Comparison of ENCODE assay signal across 19 cellular contexts in genomic region chr20:37480915-37481314, GRCh38. TPM values are rescaled to one million over a fixed set of nuclear protein-coding genes. Genes with fewer than 3 reads are reported as not detected.
DNase-seq lines count a peak whose midpoint lies in the region; ATAC-seq and TF ChIP-seq lines count a peak whose summit lies in the region.
"Had no signal": no experiment of that assay in that cellular context is flagged by ENCODE, and none has a peak within 500 bp of the region (broad histone marks: within the 10 kb centered on the region; RNA-seq: fewer than 3 reads in every experiment).

No MANE protein-coding gene starts in this region.

- H3K27me3 ChIP-seq in osteoblast (ENCODE audit: insufficient read depth, low read length): peaks cover 24% of the 10 kb centered on the region
- H3K27me3 ChIP-seq in effector memory CD4-positive, alpha-beta T cell (replicated peaks; ENCODE audit: control insufficient read depth, insufficient read depth, low read length, poor library complexity, severe bottlenecking): peaks cover 6% of the 10 kb centered on the region

- no peak overlapping the region for H3K27ac ChIP-seq in osteoblast (ENCODE audit: low read depth, low read length)
- no peak overlapping the region for H3K27ac ChIP-seq in effector memory CD4-positive, alpha-beta T cell (ENCODE audit: insufficient read depth, low read length, poor library complexity, severe bottlenecking)
- H3K27ac ChIP-seq: HL-60 had no signal

- no peak overlapping the region for H3K4me3 Mint-ChIP-seq in WTC11
- H3K4me3 Mint-ChIP-seq in activated CD8-positive, alpha-beta T cell treated with anti-CD3 and anti-CD28 coated beads for 36 hours: no peak overlapping the region
- H3K4me3 Mint-ChIP-seq in stimulated activated memory B cell treated with anti-CD40 and anti-IgM and Interleukin-4, amounts not matched to agents 10 μg/mL and 1 μg/mL and 100 μg/mL, for 72 hours: no peak overlapping the region
- H3K4me3 Mint-ChIP-seq: CD4-positive, alpha-beta T cell; IgD-negative memory B cell had no signal

- no peaks in the 10 kb centered on the region for H3K79me2 ChIP-seq in osteoblast (ENCODE audit: insufficient read depth, low read length)

- H3K4me3 ChIP-seq in fibroblast of the aortic adventitia (ENCODE audit: low read depth, low read length) (no peak overlapping the region), osteoblast (ENCODE audit: insufficient read depth, low read length) (no peak overlapping the region)
- no peak overlapping the region for H3K4me3 ChIP-seq in effector memory CD4-positive, alpha-beta T cell (ENCODE audit: insufficient read depth, low read depth, low read length, poor library complexity, severe bottlenecking)
- H3K4me3 ChIP-seq: HAP-1 had no signal

- intact Hi-C loops in activated CD8-positive, alpha-beta T cell treated with anti-CD3 and anti-CD28 coated beads for 36 hours (cut with micrococcal nuclease): no loop called here

- ATAC-seq in WTC11 (peak; percentile 71), HG02973 (IDR thresholded peaks at IDR 0.05; ENCODE audit: unreplicated experiment) (no peak)
- no peak for ATAC-seq in activated CD8-positive, alpha-beta T cell treated with anti-CD3 and anti-CD28 coated beads for 36 hours
- ATAC-seq in stimulated activated memory B cell treated with anti-CD40 and anti-IgM and Interleukin-4, amounts not matched to agents 10 μg/mL and 1 μg/mL and 100 μg/mL, for 72 hours: no peak

- peaks cover 5% of the 10 kb centered on the region for H3K27me3 Mint-ChIP-seq in WTC11 (ENCODE audit: low read depth)
- H3K27me3 Mint-ChIP-seq in activated CD8-positive, alpha-beta T cell treated with anti-CD3 and anti-CD28 coated beads for 36 hours: peaks cover 11% of the 10 kb centered on the region
- peaks cover 47% of the 10 kb centered on the region for H3K27me3 Mint-ChIP-seq in stimulated activated memory B cell treated with anti-CD40 and anti-IgM and Interleukin-4, amounts not matched to agents 10 μg/mL and 1 μg/mL and 100 μg/mL, for 72 hours

- H3K9me3 ChIP-seq in osteoblast (ENCODE audit: low read depth, low read length): no peaks in the 10 kb centered on the region
- H3K9me3 ChIP-seq in effector memory CD4-positive, alpha-beta T cell (ENCODE audit: control insufficient read depth, low read length): no peaks in the 10 kb centered on the region
- H3K9me3 ChIP-seq: BE2C, HAP-1 had no signal

- TF ChIP-seq CTCF in WTC11 (IDR thresholded peaks at IDR 0.05) (no peak), fibroblast of the aortic adventitia (IDR thresholded peaks at IDR 0.05; ENCODE audit: insufficient read depth, low read length) (no peak), osteoblast (IDR thresholded peaks at IDR 0.05; ENCODE audit: extremely low read depth, low read depth, low read length) (no peak)
- TF ChIP-seq CTCF in activated CD8-positive, alpha-beta T cell treated with anti-CD3 and anti-CD28 coated beads for 36 hours (IDR thresholded peaks at IDR 0.05): no peak

- no peak overlapping the region for H3K4me2 ChIP-seq in osteoblast (ENCODE audit: insufficient read depth, low read length)

- DNase-seq in GM03348 (ENCODE audit: low spot score): peak; percentile 23
- DNase-seq in WTC11 (ENCODE audit: low spot score): no peak
- peak; percentile 34 for DNase-seq in fibroblast of the aortic adventitia (ENCODE audit: low read depth)
- DNase-seq in osteoblast (ENCODE audit: insufficient read length, low spot score, missing footprints): peak; percentile 42
- DNase-seq in activated CD8-positive, alpha-beta T cell treated with anti-CD3 and anti-CD28 coated beads for 36 hours: no peak
- DNase-seq in effector memory CD4-positive, alpha-beta T cell: no peak
- DNase-seq: BE2C; Calu3; CD4-positive, alpha-beta T cell; NCI-H1105 treated with DMSO at 0.1 percent for 48 hours; NCI-H1694 treated with DMSO at 0.1 percent for 48 hours; NCI-H69; SIG-M5 had no signal

- CTCF ChIA-PET in WTC11 (lab: Charles Lee): interaction anchor here (0.7 kb wide), 1 partner anchor 95 kb away, joined by 9 read pairs; no protein-coding TSS in a partner anchor
- CTCF ChIA-PET in activated CD8-positive, alpha-beta T cell treated with anti-CD3 and anti-CD28 coated beads for 36 hours (lab: Charles Lee): no interaction called here

- H2AFZ ChIP-seq in osteoblast (ENCODE audit: low read length): no peak overlapping the region

- H3K36me3 ChIP-seq in osteoblast (ENCODE audit: insufficient read depth, low read length): no peaks in the 10 kb centered on the region
- H3K36me3 ChIP-seq in effector memory CD4-positive, alpha-beta T cell (ENCODE audit: control insufficient read depth, insufficient read depth, low read length): no peaks in the 10 kb centered on the region
- H3K36me3 ChIP-seq: BE2C, HAP-1 had no signal

- no peaks in the 10 kb centered on the region for H4K20me1 ChIP-seq in osteoblast (ENCODE audit: insufficient read depth, low read length)

- H3K36me3 Mint-ChIP-seq in WTC11: peaks cover 14% of the 10 kb centered on the region
- no peaks in the 10 kb centered on the region for H3K36me3 Mint-ChIP-seq in activated CD8-positive, alpha-beta T cell treated with anti-CD3 and anti-CD28 coated beads for 36 hours (ENCODE audit: low read depth)
- peaks cover 25% of the 10 kb centered on the region for H3K36me3 Mint-ChIP-seq in stimulated activated memory B cell treated with anti-CD40 and anti-IgM and Interleukin-4, amounts not matched to agents 10 μg/mL and 1 μg/mL and 100 μg/mL, for 72 hours

- POLR2A ChIA-PET in WTC11 (lab: Charles Lee): no interaction called here
- POLR2A ChIA-PET in activated CD8-positive, alpha-beta T cell treated with anti-CD3 and anti-CD28 coated beads for 36 hours (lab: Charles Lee): no interaction called here

- peaks cover 29% of the 10 kb centered on the region for H3K9me3 Mint-ChIP-seq in WTC11
- H3K9me3 Mint-ChIP-seq in activated CD8-positive, alpha-beta T cell treated with anti-CD3 and anti-CD28 coated beads for 36 hours: peaks cover 1% of the 10 kb centered on the region
- no peaks in the 10 kb centered on the region for H3K9me3 Mint-ChIP-seq in stimulated activated memory B cell treated with anti-CD40 and anti-IgM and Interleukin-4, amounts not matched to agents 10 μg/mL and 1 μg/mL and 100 μg/mL, for 72 hours
- H3K9me3 Mint-ChIP-seq: CD4-positive, alpha-beta T cell had no signal

- peaks cover 12% of the 10 kb centered on the region for H3K4me1 Mint-ChIP-seq in WTC11
- no peaks in the 10 kb centered on the region for H3K4me1 Mint-ChIP-seq in activated CD8-positive, alpha-beta T cell treated with anti-CD3 and anti-CD28 coated beads for 36 hours (ENCODE audit: low read depth)
- no peaks in the 10 kb centered on the region for H3K4me1 Mint-ChIP-seq in stimulated activated memory B cell treated with anti-CD40 and anti-IgM and Interleukin-4, amounts not matched to agents 10 μg/mL and 1 μg/mL and 100 μg/mL, for 72 hours

- peak overlapping the region; percentile 10; the same call in 1 of the 2 replicates for H3K27ac Mint-ChIP-seq in WTC11
- H3K27ac Mint-ChIP-seq in activated CD8-positive, alpha-beta T cell treated with anti-CD3 and anti-CD28 coated beads for 36 hours: no peak overlapping the region
- no peak overlapping the region for H3K27ac Mint-ChIP-seq in stimulated activated memory B cell treated with anti-CD40 and anti-IgM and Interleukin-4, amounts not matched to agents 10 μg/mL and 1 μg/mL and 100 μg/mL, for 72 hours
- H3K27ac Mint-ChIP-seq: CD4-positive, alpha-beta T cell; IgD-negative memory B cell had no signal

- H3K4me1 ChIP-seq in osteoblast (ENCODE audit: insufficient read depth, low read length): no peaks in the 10 kb centered on the region
- H3K4me1 ChIP-seq in effector memory CD4-positive, alpha-beta T cell (ENCODE audit: control insufficient read depth, insufficient read depth, low read length, poor library complexity, severe bottlenecking): no peaks in the 10 kb centered on the region
- H3K4me1 ChIP-seq: BE2C had no signal

TF ChIP-seq in WTC11, 78 proteins besides CTCF, POLR2A, EP300 and RAD21 (continues in another document):
- TF ChIP-seq ZNF512 (CRISPR knock-in tag; IDR thresholded peaks at IDR 0.05; ENCODE audit: borderline replicate concordance): no peak

RNA-seq across cellular contexts. Expression of gene NNAT, which starts 40.1 kb away (rescaled TPM):
- total RNA-seq in WTC11 (2021): 59.8 to 90.0 TPM (median 61.1 TPM) in 3 replicates
- total RNA-seq in fibroblast of the aortic adventitia (ENCODE audit: low replicate concordance): 0.36 and 2.8 TPM in 2 replicates
- total RNA-seq in osteoblast: not detected in 2 replicates
- total RNA-seq in activated CD8-positive, alpha-beta T cell treated with anti-CD3 and anti-CD28 coated beads for 36 hours: under 1 TPM in 1 of 2 experiments, not detected in 1; 0.47 TPM
- total RNA-seq: Calu3; CD4-positive, alpha-beta T cell; LHCN-M2 had no signal

RNA-seq across cellular contexts. Expression of gene BLCAP, which starts 46.8 kb away (rescaled TPM):
- total RNA-seq in WTC11 (2021): 53.5 to 85.6 TPM (median 54.4 TPM) in 3 replicates
- 35.9 and 47.3 TPM in 2 replicates for total RNA-seq in fibroblast of the aortic adventitia (ENCODE audit: low replicate concordance)
- total RNA-seq in osteoblast: 35.4 and 39.1 TPM in 2 replicates
- 10 to 100 TPM; 27.6 to 27.9 TPM for total RNA-seq in activated CD8-positive, alpha-beta T cell treated with anti-CD3 and anti-CD28 coated beads for 36 hours

Comparison
In these comparisons a context has a peak if more than half of its experiments do, and no peak if none do; other contexts are left out.
1. DNase-seq: peak in GM03348 (single experiment), fibroblast of the aortic adventitia (single experiment) and osteoblast (single experiment); none in WTC11 (single experiment), activated CD8-positive, alpha-beta T cell treated with anti-CD3 and anti-CD28 coated beads for 36 hours (single experiment) and effector memory CD4-positive, alpha-beta T cell (0 of 3).
2. RNA of gene NNAT, which starts 40.1 kb away (total RNA-seq): 59.8 to 90.0 TPM in WTC11; 0.47 TPM in activated CD8-positive, alpha-beta T cell treated with anti-CD3 and anti-CD28 coated beads for 36 hours, 0.36 to 2.8 TPM in fibroblast of the aortic adventitia and not detected in osteoblast; every median in the first group is over 10 times any median in the second.